In genomic region chr20:37838769-37839431, GRCh38 we compare ENCODE assay signal across 28 cellular contexts.
"Had no signal": no experiment of that assay in that cellular context is flagged by ENCODE, and none has a peak within 500 bp of the region (broad histone marks: within the 10 kb centered on the region; RNA-seq: fewer than 3 reads in every experiment).

No MANE protein-coding gene starts in this region.

- H3K27ac ChIP-seq: ascending aorta, right atrium auricular region, suprapubic skin, tibial artery had no signal

- H3K4me3 ChIP-seq: ascending aorta, gastrocnemius medialis, neural progenitor cell, right atrium auricular region, suprapubic skin, tibial artery had no signal

- H3K9me3 Mint-ChIP-seq: activated naive CD4-positive, alpha-beta T cell treated with anti-CD3 and anti-CD28 coated beads, Interleukin-2, amount 10 ng/mL, durations not matched to agents 7 days and 5 days; activated naive CD8-positive, alpha-beta T cell treated with anti-CD3 and anti-CD28 coated beads, Interleukin-2, amount 10 ng/mL, durations not matched to agents 7 days and 5 days; activated T-cell treated with anti-CD3 and anti-CD28 coated beads, Interleukin-2, amount 50 U/mL, for 24 hours; brain; effector memory CD8-positive, alpha-beta T cell; naive thymus-derived CD8-positive, alpha-beta T cell; neural progenitor cell had no signal

- H3K9ac ChIP-seq: neural progenitor cell had no signal

- H2AFZ ChIP-seq: neural progenitor cell had no signal

- H3K9me3 ChIP-seq: ascending aorta, gastrocnemius medialis, right atrium auricular region, suprapubic skin, tibial artery had no signal

- DNase-seq: activated CD4-positive, alpha-beta T cell treated with anti-CD3 and anti-CD28 coated beads for 4 hours; activated CD4-positive, alpha-beta T cell treated with anti-CD3 and anti-CD28 coated beads, Interleukin-2, amount 50 U/mL, for 48 hours; activated CD8-positive, alpha-beta memory T cell treated with anti-CD3 and anti-CD28 coated beads, Interleukin-2, amount 50 U/mL, for 4 hours; activated gamma-delta T cell; activated naive CD4-positive, alpha-beta T cell treated with anti-CD3 and anti-CD28 coated beads, Interleukin-2, amount 10 ng/mL, durations not matched to agents 7 days and 5 days; activated naive CD8-positive, alpha-beta T cell treated with anti-CD3 and anti-CD28 coated beads, Interleukin-2, amount 10 ng/mL, durations not matched to agents 7 days and 5 days; activated T-cell treated with anti-CD3 and anti-CD28 coated beads, Interleukin-2, amount 50 U/mL, for 24 hours; caudate nucleus; cortex of kidney; effector memory CD8-positive, alpha-beta T cell; erythroblast; gastrocnemius medialis; glutamatergic neuron; islet precursor cell; left cardiac atrium; midbrain; naive thymus-derived CD8-positive, alpha-beta T cell; stimulated activated CD4-positive, alpha-beta T cell treated with anti-CD3 and anti-CD28 coated beads, Interleukin-15, amount 100 ng/mL, for 24 hours; stimulated activated CD4-positive, alpha-beta T cell treated with anti-CD3 and anti-CD28 coated beads, Interleukin-2, amount 100 ng/mL, for 24 hours; stimulated activated naive CD4-positive, alpha-beta T cell; T-helper 17 cell; T1000; tibial artery had no signal

- H3K27me3 ChIP-seq: ascending aorta, gastrocnemius medialis, neural progenitor cell, right atrium auricular region, suprapubic skin, tibial artery had no signal

- H3K4me3 Mint-ChIP-seq: activated naive CD4-positive, alpha-beta T cell treated with anti-CD3 and anti-CD28 coated beads, Interleukin-2, amount 10 ng/mL, durations not matched to agents 7 days and 5 days; activated naive CD8-positive, alpha-beta T cell treated with anti-CD3 and anti-CD28 coated beads, Interleukin-2, amount 10 ng/mL, durations not matched to agents 7 days and 5 days; activated T-cell treated with anti-CD3 and anti-CD28 coated beads, Interleukin-2, amount 50 U/mL, for 24 hours; effector memory CD8-positive, alpha-beta T cell; naive thymus-derived CD8-positive, alpha-beta T cell; neural progenitor cell; T-helper 17 cell had no signal

- H3K27ac Mint-ChIP-seq: activated naive CD4-positive, alpha-beta T cell treated with anti-CD3 and anti-CD28 coated beads, Interleukin-2, amount 10 ng/mL, durations not matched to agents 7 days and 5 days; activated naive CD8-positive, alpha-beta T cell treated with anti-CD3 and anti-CD28 coated beads, Interleukin-2, amount 10 ng/mL, durations not matched to agents 7 days and 5 days; neural progenitor cell; T-helper 17 cell had no signal

- ATAC-seq: effector memory CD8-positive, alpha-beta T cell; left cardiac atrium; naive thymus-derived CD8-positive, alpha-beta T cell; T-helper 17 cell had no signal

- H3K27me3 Mint-ChIP-seq: activated naive CD4-positive, alpha-beta T cell treated with anti-CD3 and anti-CD28 coated beads, Interleukin-2, amount 10 ng/mL, durations not matched to agents 7 days and 5 days; activated naive CD8-positive, alpha-beta T cell treated with anti-CD3 and anti-CD28 coated beads, Interleukin-2, amount 10 ng/mL, durations not matched to agents 7 days and 5 days; activated T-cell treated with anti-CD3 and anti-CD28 coated beads, Interleukin-2, amount 50 U/mL, for 24 hours; brain; effector memory CD8-positive, alpha-beta T cell; naive thymus-derived CD8-positive, alpha-beta T cell; T-helper 17 cell had no signal

- H3K4me1 ChIP-seq: ascending aorta, suprapubic skin, tibial artery had no signal

- H3K36me3 ChIP-seq: gastrocnemius medialis, neural progenitor cell had no signal
